In the genomic region with DNA sequence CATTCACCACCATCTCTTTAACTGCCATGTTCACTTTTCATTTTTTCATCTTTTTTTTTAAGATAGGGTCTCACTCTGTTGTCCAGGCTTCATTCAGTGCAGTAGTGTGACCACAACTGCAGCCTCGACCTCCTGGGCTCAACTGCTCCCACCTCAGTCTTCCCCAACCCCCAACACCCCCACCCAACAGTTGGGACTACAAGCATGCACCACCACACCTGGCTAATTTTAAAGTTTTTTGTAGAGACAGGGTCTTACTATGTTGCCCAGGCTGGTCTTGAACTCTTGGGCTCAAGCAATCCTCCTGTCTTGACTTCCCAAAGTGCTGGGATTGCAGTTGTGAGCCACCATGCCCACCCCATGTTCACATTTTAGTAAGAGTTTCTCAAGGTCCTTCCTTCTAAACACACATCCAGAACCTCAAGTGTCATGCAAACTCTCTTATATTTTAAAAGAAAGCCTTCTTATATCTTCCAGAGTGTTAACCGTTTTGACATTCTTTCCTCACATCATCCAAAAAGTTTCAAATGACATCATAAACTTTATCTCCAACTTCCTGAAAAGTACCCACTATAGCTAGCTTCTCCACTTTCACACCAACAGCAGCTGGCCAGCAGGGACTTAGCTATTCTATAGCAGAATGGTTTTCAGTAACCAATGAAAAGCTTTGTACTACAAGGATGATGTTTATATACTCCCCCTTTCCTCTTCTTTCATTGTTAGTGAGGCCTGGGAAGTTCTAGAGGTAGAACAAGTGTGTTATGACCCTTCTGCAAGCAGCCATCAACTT, we compare ENCODE assay signal across 17 cellular contexts. TPM values are rescaled to one million over a fixed set of nuclear protein-coding genes. Genes with fewer than 3 reads are reported as not detected.
DNase-seq lines count a peak whose midpoint lies in the region; ATAC-seq and TF ChIP-seq lines count a peak whose summit lies in the region.
"Had no signal": no experiment of that assay in that cellular context is flagged by ENCODE, and none has a peak within 500 bp of the region (broad histone marks: within the 10 kb centered on the region; RNA-seq: fewer than 3 reads in every experiment).

No MANE protein-coding gene starts in this region.

- no peaks in the 10 kb centered on the region for H3K9me3 Mint-ChIP-seq in activated naive CD8-positive, alpha-beta T cell (ENCODE audit: low read depth)
- H3K9me3 Mint-ChIP-seq in activated naive CD8-positive, alpha-beta T cell treated with anti-CD3 and anti-CD28 coated beads, Interleukin-2, amount 50 U/mL, for 24 hours: no peaks in the 10 kb centered on the region
- no peaks in the 10 kb centered on the region for H3K9me3 Mint-ChIP-seq in activated T-helper 17 cell treated with anti-CD3 and anti-CD28 coated beads, Interleukin-2, amount 50 U/mL, for 72 hours
- H3K9me3 Mint-ChIP-seq in nephron progenitor cell: no peaks in the 10 kb centered on the region
- H3K9me3 Mint-ChIP-seq: activated T-helper 2 cell treated with anti-CD3 and anti-CD28 coated beads, Interferon-gamma antibody, Interleukin-2, Interleukin-4, amounts not matched to agents 10 μg/mL and 5 μg/mL and 100 μg/mL, durations not matched to agents 14 hours and 24 hours and 36 hours; H9; nephron had no signal

- TF ChIP-seq POLR2A in NB4 (IDR thresholded peaks at IDR 0.05; ENCODE audit: extremely low read depth, insufficient read length): no peak

- H3K4me1 Mint-ChIP-seq in activated naive CD8-positive, alpha-beta T cell (ENCODE audit: low read depth): peaks cover 36% of the 10 kb centered on the region
- H3K4me1 Mint-ChIP-seq in activated naive CD8-positive, alpha-beta T cell treated with anti-CD3 and anti-CD28 coated beads, Interleukin-2, amount 50 U/mL, for 24 hours: peaks cover 19% of the 10 kb centered on the region
- peaks cover 5% of the 10 kb centered on the region for H3K4me1 Mint-ChIP-seq in activated T-helper 17 cell treated with anti-CD3 and anti-CD28 coated beads, Interleukin-2, amount 50 U/mL, for 72 hours
- H3K4me1 Mint-ChIP-seq in nephron progenitor cell: peaks cover 6% of the 10 kb centered on the region

- ATAC-seq in activated naive CD8-positive, alpha-beta T cell treated with anti-CD3 and anti-CD28 coated beads, Interleukin-2, amount 50 U/mL, for 24 hours: no peak
- no peak for ATAC-seq in activated T-helper 17 cell treated with anti-CD3 and anti-CD28 coated beads, Interleukin-2, amount 50 U/mL, for 72 hours (replicated peaks)
- no peak for ATAC-seq in GM18907 (IDR thresholded peaks at IDR 0.05; ENCODE audit: unreplicated experiment)
- ATAC-seq: stimulated activated naive CD8-positive, alpha-beta T cell treated with anti-CD3 and anti-CD28 coated beads, Interleukin-15, Interleukin-2, amounts not matched to agents 100 U/mL and 50 U/mL, for 24 hours had no signal

- H3K36me3 Mint-ChIP-seq in activated naive CD8-positive, alpha-beta T cell: peaks cover 2% of the 10 kb centered on the region
- H3K36me3 Mint-ChIP-seq in activated naive CD8-positive, alpha-beta T cell treated with anti-CD3 and anti-CD28 coated beads, Interleukin-2, amount 50 U/mL, for 24 hours (ENCODE audit: low read depth): peaks cover 5% of the 10 kb centered on the region
- peaks cover 62% of the 10 kb centered on the region for H3K36me3 Mint-ChIP-seq in activated T-helper 17 cell treated with anti-CD3 and anti-CD28 coated beads, Interleukin-2, amount 50 U/mL, for 72 hours (ENCODE audit: low read depth)
- peaks cover 29% of the 10 kb centered on the region for H3K36me3 Mint-ChIP-seq in nephron progenitor cell (ENCODE audit: low read depth)

- peak overlapping the region; percentile 24 for H3K27ac Mint-ChIP-seq in activated naive CD8-positive, alpha-beta T cell
- H3K27ac Mint-ChIP-seq in activated naive CD8-positive, alpha-beta T cell treated with anti-CD3 and anti-CD28 coated beads, Interleukin-2, amount 50 U/mL, for 24 hours: no peak overlapping the region
- peak overlapping the region; percentile 48 for H3K27ac Mint-ChIP-seq in activated T-helper 17 cell treated with anti-CD3 and anti-CD28 coated beads, Interleukin-2, amount 50 U/mL, for 72 hours
- peak overlapping the region; percentile 11 for H3K27ac Mint-ChIP-seq in nephron progenitor cell
- H3K27ac Mint-ChIP-seq: activated T-helper 2 cell treated with anti-CD3 and anti-CD28 coated beads, Interferon-gamma antibody, Interleukin-2, Interleukin-4, amounts not matched to agents 10 μg/mL and 5 μg/mL and 100 μg/mL, durations not matched to agents 14 hours and 24 hours and 36 hours had no signal

- no peak for DNase-seq in activated naive CD8-positive, alpha-beta T cell treated with anti-CD3 and anti-CD28 coated beads, Interleukin-2, amount 50 U/mL, for 24 hours
- peak; percentile 65 for DNase-seq in NB4 (ENCODE audit: low read depth)
- no peak for DNase-seq in nephron progenitor cell
- DNase-seq in effector CD4-positive, alpha-beta T cell: no peak
- no peak for DNase-seq in activated gamma-delta T cell (lab: John Stamatoyannopoulos, UW)
- DNase-seq: activated CD4-positive, alpha-beta T cell treated with anti-CD3 and anti-CD28 coated beads for 4 hours; EL; H9; kidney glomerular epithelial cell; NCI-H146; NCI-H774; stimulated activated naive CD8-positive, alpha-beta T cell treated with anti-CD3 and anti-CD28 coated beads, Interleukin-15, Interleukin-2, amounts not matched to agents 100 U/mL and 50 U/mL, for 24 hours had no signal

- no peak overlapping the region for H3K4me3 Mint-ChIP-seq in activated naive CD8-positive, alpha-beta T cell
- H3K4me3 Mint-ChIP-seq in activated naive CD8-positive, alpha-beta T cell treated with anti-CD3 and anti-CD28 coated beads, Interleukin-2, amount 50 U/mL, for 24 hours: no peak overlapping the region
- H3K4me3 Mint-ChIP-seq in activated T-helper 17 cell treated with anti-CD3 and anti-CD28 coated beads, Interleukin-2, amount 50 U/mL, for 72 hours: no peak overlapping the region
- no peak overlapping the region for H3K4me3 Mint-ChIP-seq in nephron progenitor cell
- H3K4me3 Mint-ChIP-seq: H9, nephron had no signal

- no peaks in the 10 kb centered on the region for H3K27me3 Mint-ChIP-seq in activated naive CD8-positive, alpha-beta T cell
- no peaks in the 10 kb centered on the region for H3K27me3 Mint-ChIP-seq in activated naive CD8-positive, alpha-beta T cell treated with anti-CD3 and anti-CD28 coated beads, Interleukin-2, amount 50 U/mL, for 24 hours
- H3K27me3 Mint-ChIP-seq in activated T-helper 17 cell treated with anti-CD3 and anti-CD28 coated beads, Interleukin-2, amount 50 U/mL, for 72 hours: no peaks in the 10 kb centered on the region
- peaks cover 6% of the 10 kb centered on the region for H3K27me3 Mint-ChIP-seq in nephron progenitor cell (ENCODE audit: low read depth, poor library complexity)

- H3K4me3 ChIP-seq in NB4 (ENCODE audit: low read depth, low read length): no peak overlapping the region

- TF ChIP-seq CTCF in NB4 (IDR thresholded peaks at IDR 0.05; ENCODE audit: low read depth, low read length): no peak
- TF ChIP-seq CTCF in nephron progenitor cell (IDR thresholded peaks at IDR 0.05): no peak

RNA-seq across cellular contexts. Expression of a gene that starts 49.3 kb away (rescaled TPM):
- total RNA-seq in activated T-helper 17 cell treated with anti-CD3 and anti-CD28 coated beads, Interleukin-2, amount 50 U/mL, for 72 hours: 100 to 1,000 TPM in 1 of 2 donors, 10 to 100 TPM in 1; 78.4 to 181 TPM

RNA-seq across cellular contexts. Expression of a gene that starts 49.5 kb away (rescaled TPM):
- 10 to 100 TPM; 18.7 to 25.1 TPM for total RNA-seq in activated T-helper 17 cell treated with anti-CD3 and anti-CD28 coated beads, Interleukin-2, amount 50 U/mL, for 72 hours
